In genomic region chr4:926538-926937, GRCh38 we compare ENCODE assay signal across 14 cellular contexts. TPM values are rescaled to one million over a fixed set of nuclear protein-coding genes. Genes with fewer than 3 reads are reported as not detected.
A peak's percentile ranks its signal among the peaks of the same experiment; 100 is the strongest.
DNase-seq lines count a peak whose midpoint lies in the region; ATAC-seq and TF ChIP-seq lines count a peak whose summit lies in the region.
"Had no signal": no experiment of that assay in that cellular context is flagged by ENCODE, and none has a peak within 500 bp of the region (broad histone marks: within the 10 kb centered on the region; RNA-seq: fewer than 3 reads in every experiment).

No MANE protein-coding gene starts in this region.

- H3K9me3 Mint-ChIP-seq in activated CD8-positive, alpha-beta T cell treated with anti-CD3 and anti-CD28 coated beads, Interleukin-2, amount 10 ng/mL, durations not matched to agents 7 days and 5 days (ENCODE audit: insufficient read depth) = no peaks in the 10 kb centered on the region

- H3K4me3 ChIP-seq in cardiac muscle cell = no peak overlapping the region
- no peak overlapping the region for H3K4me3 ChIP-seq in heart left ventricle
- no peak overlapping the region for H3K4me3 ChIP-seq in WI38 (ENCODE audit: low read depth, low read length)
- H3K4me3 ChIP-seq in MG63 = no peak overlapping the region
- H3K4me3 ChIP-seq: SK-N-MC had no signal

- H3K27me3 ChIP-seq in cardiac muscle cell (no peaks in the 10 kb centered on the region), heart left ventricle (no peaks in the 10 kb centered on the region), MG63 (no peaks in the 10 kb centered on the region)

- no peak overlapping the region for H3K4me3 Mint-ChIP-seq in activated CD8-positive, alpha-beta T cell treated with anti-CD3 and anti-CD28 coated beads, Interleukin-2, amount 10 ng/mL, durations not matched to agents 7 days and 5 days

- DNase-seq in cardiac muscle cell (ENCODE audit: low read depth in 1 of 2, low spot score in 1 of 2) (peak; percentile 39 to 62), heart left ventricle (no peak), iPS DF 4.7 (ENCODE audit: extremely low read depth, low spot score) (peak; percentile 25), RKO (ENCODE audit: low spot score) (no peak), MG63 (no peak)
- no peak for DNase-seq in activated CD8-positive, alpha-beta T cell treated with anti-CD3 and anti-CD28 coated beads, Interleukin-2, amount 10 ng/mL, durations not matched to agents 7 days and 5 days
- DNase-seq: activated T-cell treated with anti-CD3 and anti-CD28 coated beads for 4 hours; effector CD8-positive, alpha-beta T cell; NCI-H1694; stimulated activated naive CD4-positive, alpha-beta T cell treated with Interleukin-2 at 50 U/mL for 16 hours had no signal

- H3K4me1 ChIP-seq in cardiac muscle cell (ENCODE audit: low read depth) (peaks cover 25% of the 10 kb centered on the region), heart left ventricle (peaks cover 5 to 60% (median 31%) of the 10 kb centered on the region in 12 donors)

- H3K27ac Mint-ChIP-seq in activated CD8-positive, alpha-beta T cell treated with anti-CD3 and anti-CD28 coated beads, Interleukin-2, amount 10 ng/mL, durations not matched to agents 7 days and 5 days = no peak overlapping the region

- POLR2A ChIA-PET in activated CD8-positive, alpha-beta T cell treated with anti-CD3 and anti-CD28 coated beads, Interleukin-2, amount 10 ng/mL, durations not matched to agents 7 days and 5 days (lab: Charles Lee) = no interaction called here

- H3K36me3 Mint-ChIP-seq in activated CD8-positive, alpha-beta T cell treated with anti-CD3 and anti-CD28 coated beads, Interleukin-2, amount 10 ng/mL, durations not matched to agents 7 days and 5 days (ENCODE audit: low read depth) = peaks cover 32% of the 10 kb centered on the region

- no peaks in the 10 kb centered on the region for H3K9me3 ChIP-seq in cardiac muscle cell (ENCODE audit: low read depth)
- no peaks in the 10 kb centered on the region for H3K9me3 ChIP-seq in heart left ventricle
- no peaks in the 10 kb centered on the region for H3K9me3 ChIP-seq in MG63

- CTCF ChIA-PET in activated CD8-positive, alpha-beta T cell treated with anti-CD3 and anti-CD28 coated beads, Interleukin-2, amount 10 ng/mL, durations not matched to agents 7 days and 5 days (lab: Charles Lee) = no interaction called here

- no peak overlapping the region for H3K27ac ChIP-seq in cardiac muscle cell
- no peak overlapping the region for H3K27ac ChIP-seq in heart left ventricle
- H3K27ac ChIP-seq: SK-N-MC had no signal

- 71 to 83% (median 78%) methylated on average over 12 to 17 of the region's 17 CpGs for WGBS in heart left ventricle, 4 donors

- peaks cover 66% of the 10 kb centered on the region for H3K4me1 Mint-ChIP-seq in activated CD8-positive, alpha-beta T cell treated with anti-CD3 and anti-CD28 coated beads, Interleukin-2, amount 10 ng/mL, durations not matched to agents 7 days and 5 days (ENCODE audit: low read depth)

- intact Hi-C loops in heart left ventricle (cut with DNase I) = no loop called here

- no peak for ATAC-seq in heart left ventricle
- ATAC-seq in activated CD8-positive, alpha-beta T cell treated with anti-CD3 and anti-CD28 coated beads, Interleukin-2, amount 10 ng/mL, durations not matched to agents 7 days and 5 days = no peak
- ATAC-seq in GM19395 (IDR thresholded peaks at IDR 0.05; ENCODE audit: unreplicated experiment) = no peak
- ATAC-seq: left lobe of liver had no signal

- TF ChIP-seq CTCF in cardiac muscle cell (IDR thresholded peaks at IDR 0.05; ENCODE audit: low read depth, low read length) = peak; percentile 55
- TF ChIP-seq CTCF in heart left ventricle (IDR thresholded peaks at IDR 0.05) = peak in 3 of 12 donors; percentile 15 to 27 (median 22)
- peak; percentile 35 for TF ChIP-seq CTCF in WI38 (IDR thresholded peaks at IDR 0.05; ENCODE audit: low read depth, low read length)

- no peaks in the 10 kb centered on the region for H3K27me3 Mint-ChIP-seq in activated CD8-positive, alpha-beta T cell treated with anti-CD3 and anti-CD28 coated beads, Interleukin-2, amount 10 ng/mL, durations not matched to agents 7 days and 5 days (ENCODE audit: low read depth)

- no peak for TF ChIP-seq POLR2A in heart left ventricle (IDR thresholded peaks at IDR 0.05)

- H3K36me3 ChIP-seq in cardiac muscle cell (no peaks in the 10 kb centered on the region), heart left ventricle (peaks cover 0 to 5% (median 0%) of the 10 kb centered on the region in 9 donors), MG63 (no peaks in the 10 kb centered on the region)

RNA-seq across cellular contexts. Expression of gene GAK, which starts 5.6 kb away (rescaled TPM):
- 88.6 and 144 TPM in 2 replicates for total RNA-seq in cardiac muscle cell
- polyA plus RNA-seq in cardiac muscle cell = 59.8 and 63.8 TPM in 2 replicates
- total RNA-seq in heart left ventricle = 10 to 100 TPM; 22.8 to 55.1 (median 32.5) TPM
- 10 to 100 TPM; 51.8 to 52.3 TPM for polyA plus RNA-seq in heart left ventricle
- total RNA-seq in activated CD8-positive, alpha-beta T cell treated with anti-CD3 and anti-CD28 coated beads, Interleukin-2, amount 10 ng/mL, durations not matched to agents 7 days and 5 days = 100 to 1,000 TPM; 155 to 163 TPM
- 57.1 and 67.9 TPM in 2 replicates for total RNA-seq in MG63 (2014; rRNA removed; shearing (Covaris generic); ENCODE audit: low replicate concordance)

RNA-seq across cellular contexts. Expression of gene TMEM175, which starts 5.7 kb away (rescaled TPM):
- total RNA-seq in cardiac muscle cell (31.6 and 36.4 TPM in 2 replicates), heart left ventricle (10 to 100 TPM; 16.6 to 34.6 (median 20.1) TPM)
- polyA plus RNA-seq in cardiac muscle cell (28.3 and 35.1 TPM in 2 replicates), heart left ventricle (10 to 100 TPM; 14.2 to 28.8 TPM)
- 10 to 100 TPM; 27.2 to 30.1 TPM for total RNA-seq in activated CD8-positive, alpha-beta T cell treated with anti-CD3 and anti-CD28 coated beads, Interleukin-2, amount 10 ng/mL, durations not matched to agents 7 days and 5 days
- 14.1 and 15.0 TPM in 2 replicates for total RNA-seq in MG63 (2014; rRNA removed; shearing (Covaris generic); ENCODE audit: low replicate concordance)

RNA-seq across cellular contexts. Expression of gene DGKQ, which starts 46.8 kb away (rescaled TPM):
- total RNA-seq in cardiac muscle cell = 15.9 and 17.1 TPM in 2 replicates
- 13.5 and 15.1 TPM in 2 replicates for polyA plus RNA-seq in cardiac muscle cell
- total RNA-seq in heart left ventricle = 1 to 10 TPM; 3.2 to 7.3 (median 4.4) TPM
- polyA plus RNA-seq in heart left ventricle = 1 to 10 TPM; 2.6 to 3.7 TPM
- 10 to 100 TPM; 15.9 to 16.2 TPM for total RNA-seq in activated CD8-positive, alpha-beta T cell treated with anti-CD3 and anti-CD28 coated beads, Interleukin-2, amount 10 ng/mL, durations not matched to agents 7 days and 5 days
- 6.7 and 7.4 TPM in 2 replicates for total RNA-seq in MG63 (2014; rRNA removed; shearing (Covaris generic); ENCODE audit: low replicate concordance)

Comparison
In these comparisons a context has a peak if more than half of its experiments do, and no peak if none do; other contexts are left out.
1. DNase-seq: peak in cardiac muscle cell (2 of 2) and iPS DF 4.7 (single experiment); none in heart left ventricle (0 of 5), RKO (single experiment), activated CD8-positive, alpha-beta T cell treated with anti-CD3 and anti-CD28 coated beads, Interleukin-2, amount 10 ng/mL, durations not matched to agents 7 days and 5 days (single experiment) and MG63 (single experiment).